ENCODE assay signal across 16 cellular contexts in the genomic region with DNA sequence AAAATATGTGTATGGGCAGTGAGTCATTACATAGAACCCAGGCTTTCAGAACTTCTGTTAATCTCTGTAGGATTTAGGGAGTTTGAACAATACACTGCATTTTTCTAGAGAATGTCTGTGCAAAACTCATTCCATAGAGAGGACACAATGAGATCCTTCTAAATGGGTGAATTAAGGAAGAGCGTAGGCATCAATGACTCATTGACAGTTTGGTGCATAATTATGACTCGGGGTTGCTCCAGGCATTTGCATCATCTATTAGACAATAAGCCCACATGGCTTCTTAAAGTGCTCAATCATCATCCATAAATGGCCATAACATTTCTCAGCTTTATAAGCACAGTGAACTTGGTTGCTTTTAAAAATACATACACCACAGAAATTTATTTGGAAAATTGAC.
"Had no signal": no experiment of that assay in that cellular context is flagged by ENCODE, and none has a peak within 500 bp of the region (broad histone marks: within the 10 kb centered on the region; RNA-seq: fewer than 3 reads in every experiment).

No MANE protein-coding gene starts in this region.

- DNase-seq: activated CD4-positive, alpha-beta memory T cell treated with anti-CD3 and anti-CD28 coated beads, Interleukin-2, amount 10 ng/mL, durations not matched to agents 7 days and 5 days; activated CD4-positive, alpha-beta T cell treated with anti-CD3 and anti-CD28 coated beads for 36 hours; activated gamma-delta T cell; activated naive CD8-positive, alpha-beta T cell treated with anti-CD3 and anti-CD28 coated beads for 36 hours; activated T-cell treated with anti-CD3 and anti-CD28 coated beads, Interleukin-2, amount 50 U/mL, for 48 hours; dorsolateral prefrontal cortex; left colon; naive thymus-derived CD4-positive, alpha-beta T cell; posterior cingulate gyrus; small intestine; tibial artery; WERI-Rb-1 had no signal

- H3K4me1 ChIP-seq: right atrium auricular region, tibial artery had no signal

- H3K27me3 Mint-ChIP-seq: activated CD4-positive, alpha-beta memory T cell treated with anti-CD3 and anti-CD28 coated beads, Interleukin-2, amount 10 ng/mL, durations not matched to agents 7 days and 5 days had no signal

- H3K27ac Mint-ChIP-seq: activated CD4-positive, alpha-beta memory T cell treated with anti-CD3 and anti-CD28 coated beads, Interleukin-2, amount 10 ng/mL, durations not matched to agents 7 days and 5 days; activated CD4-positive, alpha-beta T cell treated with anti-CD3 and anti-CD28 coated beads for 36 hours; activated naive CD8-positive, alpha-beta T cell treated with anti-CD3 and anti-CD28 coated beads for 36 hours; naive thymus-derived CD4-positive, alpha-beta T cell; stimulated activated effector memory CD8-positive, alpha-beta T cell treated with anti-CD3 and anti-CD28 coated beads, Interleukin-12 subunit alpha, Interleukin-12 subunit beta, amount 100 ng/mL, for 72 hours had no signal

- H3K27ac ChIP-seq: neutrophil, right atrium auricular region, tibial artery, WERI-Rb-1 had no signal

- H3K9me3 Mint-ChIP-seq: activated CD4-positive, alpha-beta memory T cell treated with anti-CD3 and anti-CD28 coated beads, Interleukin-2, amount 10 ng/mL, durations not matched to agents 7 days and 5 days; activated naive CD8-positive, alpha-beta T cell treated with anti-CD3 and anti-CD28 coated beads for 36 hours; stimulated activated effector memory CD8-positive, alpha-beta T cell treated with anti-CD3 and anti-CD28 coated beads, Interleukin-12 subunit alpha, Interleukin-12 subunit beta, amount 100 ng/mL, for 72 hours had no signal

- H3K4me1 Mint-ChIP-seq: activated CD4-positive, alpha-beta memory T cell treated with anti-CD3 and anti-CD28 coated beads, Interleukin-2, amount 10 ng/mL, durations not matched to agents 7 days and 5 days; activated CD4-positive, alpha-beta T cell treated with anti-CD3 and anti-CD28 coated beads for 36 hours; activated naive CD8-positive, alpha-beta T cell treated with anti-CD3 and anti-CD28 coated beads for 36 hours; naive thymus-derived CD4-positive, alpha-beta T cell; stimulated activated effector memory CD8-positive, alpha-beta T cell treated with anti-CD3 and anti-CD28 coated beads, Interleukin-12 subunit alpha, Interleukin-12 subunit beta, amount 100 ng/mL, for 72 hours had no signal

- H3K4me3 Mint-ChIP-seq: activated CD4-positive, alpha-beta memory T cell treated with anti-CD3 and anti-CD28 coated beads, Interleukin-2, amount 10 ng/mL, durations not matched to agents 7 days and 5 days; activated CD4-positive, alpha-beta T cell treated with anti-CD3 and anti-CD28 coated beads for 36 hours; activated naive CD8-positive, alpha-beta T cell treated with anti-CD3 and anti-CD28 coated beads for 36 hours; naive thymus-derived CD4-positive, alpha-beta T cell; stimulated activated effector memory CD8-positive, alpha-beta T cell treated with anti-CD3 and anti-CD28 coated beads, Interleukin-12 subunit alpha, Interleukin-12 subunit beta, amount 100 ng/mL, for 72 hours had no signal

- H3K36me3 Mint-ChIP-seq: activated naive CD8-positive, alpha-beta T cell treated with anti-CD3 and anti-CD28 coated beads for 36 hours; naive thymus-derived CD4-positive, alpha-beta T cell; stimulated activated effector memory CD8-positive, alpha-beta T cell treated with anti-CD3 and anti-CD28 coated beads, Interleukin-12 subunit alpha, Interleukin-12 subunit beta, amount 100 ng/mL, for 72 hours had no signal

- H3K9me3 ChIP-seq: neutrophil, right atrium auricular region, tibial artery had no signal

- H3K36me3 ChIP-seq: neutrophil, right atrium auricular region, tibial artery, WERI-Rb-1 had no signal

- H3K4me3 ChIP-seq: dorsolateral prefrontal cortex, lung, right atrium auricular region, tibial artery had no signal

- H3K27me3 ChIP-seq: right atrium auricular region, tibial artery had no signal
